In genomic region chr16:5738586-5738985, GRCh38 we compare ENCODE assay signal across 17 cellular contexts.
"Had no signal": no experiment of that assay in that cellular context is flagged by ENCODE, and none has a peak within 500 bp of the region (broad histone marks: within the 10 kb centered on the region; RNA-seq: fewer than 3 reads in every experiment).

No MANE protein-coding gene starts in this region.

- H3K36me3 Mint-ChIP-seq: activated naive CD8-positive, alpha-beta T cell treated with anti-CD3 and anti-CD28 coated beads, Interleukin-2, amount 10 ng/mL, durations not matched to agents 7 days and 5 days; brain; natural killer cell treated with Interleukin-12 subunit alpha and Interleukin-12 subunit beta and Interleukin-15 and Interleukin-18, amount 100 ng/mL, for 72 hours had no signal

- H3K4me1 Mint-ChIP-seq: activated naive CD8-positive, alpha-beta T cell treated with anti-CD3 and anti-CD28 coated beads, Interleukin-2, amount 10 ng/mL, durations not matched to agents 7 days and 5 days; brain had no signal

- H3K27me3 Mint-ChIP-seq: activated naive CD8-positive, alpha-beta T cell treated with anti-CD3 and anti-CD28 coated beads, Interleukin-2, amount 10 ng/mL, durations not matched to agents 7 days and 5 days; natural killer cell treated with Interleukin-12 subunit alpha and Interleukin-12 subunit beta and Interleukin-15 and Interleukin-18, amount 100 ng/mL, for 72 hours had no signal

- H3K36me3 ChIP-seq: esophagus muscularis mucosa, right atrium auricular region, transverse colon had no signal

- H3K9me3 Mint-ChIP-seq: natural killer cell treated with Interleukin-12 subunit alpha and Interleukin-12 subunit beta and Interleukin-15 and Interleukin-18, amount 100 ng/mL, for 72 hours had no signal

- H3K27ac ChIP-seq: esophagus muscularis mucosa, right atrium auricular region, skin epidermis, transverse colon had no signal

- H3K9me3 ChIP-seq: esophagus muscularis mucosa, right atrium auricular region, transverse colon had no signal

- H3K4me3 ChIP-seq: esophagus muscularis mucosa, right atrium auricular region, skin epidermis, transverse colon had no signal

- DNase-seq: activated naive CD8-positive, alpha-beta T cell treated with anti-CD3 and anti-CD28 coated beads, Interleukin-2, amount 10 ng/mL, durations not matched to agents 7 days and 5 days; cortex of kidney; effector CD4-positive, alpha-beta T cell; hypothalamus; left cardiac atrium; stimulated activated CD4-positive, alpha-beta T cell treated with anti-CD3 and anti-CD28 coated beads, Interleukin-4, amount 100 ng/mL, for 24 hours; stimulated activated naive CD4-positive, alpha-beta T cell; substantia nigra; T-helper 9 cell; transverse colon had no signal

- H3K4me1 ChIP-seq: esophagus muscularis mucosa, right atrium auricular region, transverse colon had no signal

- H3K27ac Mint-ChIP-seq: activated naive CD8-positive, alpha-beta T cell treated with anti-CD3 and anti-CD28 coated beads, Interleukin-2, amount 10 ng/mL, durations not matched to agents 7 days and 5 days; activated T-helper 1 cell treated with anti-CD3 and anti-CD28 coated beads, Interleukin-12 subunit alpha, Interleukin-12 subunit beta, Interleukin-2, Interleukin-4 antibody, amounts not matched to agents 30 ng/mL and 10 ng/mL and 1 ng/mL, durations not matched to agents 14 hours and 24 hours and 36 hours; brain; natural killer cell treated with Interleukin-12 subunit alpha and Interleukin-12 subunit beta and Interleukin-15 and Interleukin-18, amount 100 ng/mL, for 72 hours had no signal

- ATAC-seq: activated CD4-positive, CD25-positive, alpha-beta regulatory T cell treated with anti-CD3 and anti-CD28 coated beads, Interleukin-2, amount 50 U/mL, for 24 hours; left cardiac atrium; natural killer cell treated with Interleukin-12 subunit alpha and Interleukin-12 subunit beta and Interleukin-15 and Interleukin-18, amount 100 ng/mL, for 72 hours had no signal

- H3K4me3 Mint-ChIP-seq: activated naive CD8-positive, alpha-beta T cell treated with anti-CD3 and anti-CD28 coated beads, Interleukin-2, amount 10 ng/mL, durations not matched to agents 7 days and 5 days; activated T-helper 1 cell treated with anti-CD3 and anti-CD28 coated beads, Interleukin-12 subunit alpha, Interleukin-12 subunit beta, Interleukin-2, Interleukin-4 antibody, amounts not matched to agents 30 ng/mL and 10 ng/mL and 1 ng/mL, durations not matched to agents 14 hours and 24 hours and 36 hours; brain; natural killer cell treated with Interleukin-12 subunit alpha and Interleukin-12 subunit beta and Interleukin-15 and Interleukin-18, amount 100 ng/mL, for 72 hours had no signal

- H3K27me3 ChIP-seq: esophagus muscularis mucosa, right atrium auricular region, transverse colon had no signal
